ENCODE assay signal across 8 cellular contexts in the genomic region with DNA sequence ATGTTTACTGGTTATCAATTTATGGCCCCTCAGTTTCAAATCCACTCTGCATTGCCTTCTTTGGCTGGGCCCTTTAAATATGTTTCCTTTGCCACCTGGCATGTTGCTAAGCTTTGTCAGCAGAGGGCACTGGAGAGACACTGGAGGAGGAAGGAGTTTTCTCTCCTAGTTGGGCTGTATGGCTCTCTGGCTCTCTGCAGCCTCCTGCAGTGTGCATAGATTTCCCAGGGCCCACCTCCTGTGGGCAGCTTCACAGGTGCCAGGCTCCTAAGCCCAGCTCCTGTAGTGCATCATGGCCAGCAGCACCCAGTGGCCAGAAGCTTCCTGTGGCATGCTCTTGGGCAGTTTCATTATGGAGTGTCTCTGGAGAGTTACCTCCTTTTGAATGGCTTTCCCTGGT. TPM values are rescaled to one million over a fixed set of nuclear protein-coding genes. Genes with fewer than 3 reads are reported as not detected.
DNase-seq lines count a peak whose midpoint lies in the region; ATAC-seq, FAIRE-seq and TF ChIP-seq lines count a peak whose summit lies in the region.

No MANE protein-coding gene starts in this region.

- peak; percentile 81 for FAIRE-seq in GM12891 (lab: Jason Lieb, UNC)

- H3K36me3 Mint-ChIP-seq in chondrocyte (ENCODE audit: low read depth) (no peaks in the 10 kb centered on the region), memory B cell (no peaks in the 10 kb centered on the region)

- no peak for TF ChIP-seq POLR2A in GM12891 (IDR thresholded peaks at IDR 0.05; ENCODE audit: low read depth, low read length)

- H3K4me3 Mint-ChIP-seq in chondrocyte (ENCODE audit: unreplicated experiment) (no peak overlapping the region), memory B cell (peak overlapping the region; percentile 15)

- peak; percentile 53 for ATAC-seq in HG02642 (IDR thresholded peaks at IDR 0.05; ENCODE audit: poor library complexity, unreplicated experiment)
- ATAC-seq in memory B cell (ENCODE audit: low read depth) = no peak
- ATAC-seq in HG03039 (IDR thresholded peaks at IDR 0.05; ENCODE audit: unreplicated experiment) = no peak

- DNase-seq in AG08396 (ENCODE audit: low spot score) (peak; percentile 71), GM12891 (ENCODE audit: insufficient read length, low spot score) (no peak), NCI-H1417 (lab: John Stamatoyannopoulos, UW) (peak; percentile 67 to 87 (median 77)), SK-N-DZ (ENCODE audit: low spot score) (peak; percentile 73), chondrocyte (ENCODE audit: low spot score) (no peak), memory B cell (ENCODE audit: low spot score in 2 of 2) (peak in 1 of 2 donors; percentile 14)

- H3K27me3 Mint-ChIP-seq in chondrocyte (ENCODE audit: low read depth) = peaks cover 5% of the 10 kb centered on the region
- peaks cover 4% of the 10 kb centered on the region for H3K27me3 Mint-ChIP-seq in memory B cell

- H3K4me1 Mint-ChIP-seq in chondrocyte (ENCODE audit: low read depth) (peaks cover 14% of the 10 kb centered on the region), memory B cell (peaks cover 12% of the 10 kb centered on the region)

- H3K27ac Mint-ChIP-seq in chondrocyte (ENCODE audit: unreplicated experiment) = no peak overlapping the region
- H3K27ac Mint-ChIP-seq in memory B cell = no peak overlapping the region

- TF ChIP-seq CTCF in chondrocyte (IDR thresholded peaks at IDR 0.05) = peak; percentile 78

- H3K9me3 Mint-ChIP-seq in chondrocyte (ENCODE audit: low read depth) (no peaks in the 10 kb centered on the region), memory B cell (peaks cover 2% of the 10 kb centered on the region)

TF ChIP-seq in GM12891, 5 proteins besides CTCF, POLR2A, EP300 and RAD21:
- TF ChIP-seq SPI1 (IDR thresholded peaks at IDR 0.05; ENCODE audit: low read depth, low read length) = no peak

RNA-seq across cellular contexts. Expression of gene CAVIN4, which starts 23.3 kb away (rescaled TPM):
- not detected for polyA plus RNA-seq in GM12891 (2012; ENCODE audit: low read depth, missing spikeins)
- 11.7 and 12.5 TPM in 2 replicates for polyA plus RNA-seq in SK-N-DZ (2014; cell fraction: cytosol; rRNA removed)
- 12.2 and 14.9 TPM in 2 replicates for polyA plus RNA-seq in SK-N-DZ (2014; cell fraction: nucleus; rRNA removed)
- total RNA-seq in chondrocyte = 0.46 to 0.87 TPM (median 0.62 TPM) in 3 replicates

Comparison
In these comparisons a context has a peak if more than half of its experiments do, and no peak if none do; other contexts are left out.
1. DNase-seq: peak in AG08396 (single experiment), NCI-H1417 (3 of 3) and SK-N-DZ (single experiment); none in GM12891 (single experiment) and chondrocyte (single experiment).